ENCODE assay signal across 8 cellular contexts in genomic region chr17:9644910-9645751, GRCh38. TPM values are rescaled to one million over a fixed set of nuclear protein-coding genes. Genes with fewer than 3 reads are reported as not detected.
DNase-seq lines count a peak whose midpoint lies in the region; ATAC-seq and TF ChIP-seq lines count a peak whose summit lies in the region.

Gene USP43 (plus strand): TSS chr17:9645517. CDS start chr17:9645633, 116 bp downstream.

- peaks cover 0 to 20% (median 11%) of the 10 kb centered on the region in 4 donors for H3K4me1 Mint-ChIP-seq in CD4-positive, CD25-positive, alpha-beta regulatory T cell
- peaks cover 29% of the 10 kb centered on the region for H3K4me1 Mint-ChIP-seq in stimulated activated naive CD8-positive, alpha-beta T cell treated with anti-CD3 and anti-CD28 coated beads, Interleukin-15, amount 100 ng/mL, for 72 hours

- no peak within 1 kb of the TSS for H3K27ac ChIP-seq in CD4-positive, CD25-positive, alpha-beta regulatory T cell (ENCODE audit: insufficient read depth, low read length, poor library complexity, severe bottlenecking)
- H3K27ac ChIP-seq in Peyer's patch: peak within 1 kb of the TSS; percentile 36 to 99 (median 94)
- H3K27ac ChIP-seq in liver (ENCODE audit: low read depth in 1 of 2, low read length in 2 of 2): peak within 1 kb of the TSS; percentile 81 to 86

- no peak for TF ChIP-seq RAD21 in liver (IDR thresholded peaks at IDR 0.05)

- no peaks in the 10 kb centered on the region for H3K36me3 Mint-ChIP-seq in CD4-positive, CD25-positive, alpha-beta regulatory T cell

- TF ChIP-seq POLR2A in Peyer's patch (IDR thresholded peaks at IDR 0.05): peak; percentile 68 to 84

- H3K27me3 ChIP-seq in CD4-positive, CD25-positive, alpha-beta regulatory T cell (ENCODE audit: control insufficient read depth, insufficient read depth, low read length): peaks cover 14% of the 10 kb centered on the region
- H3K27me3 ChIP-seq in Peyer's patch (no peaks in the 10 kb centered on the region), liver (ENCODE audit: control insufficient read depth in 4 of 4, insufficient read depth in 4 of 4, low read length in 3 of 4) (no peaks in the 10 kb centered on the region)

- peak in 1 of 3 donors; percentile 10 for DNase-seq in CD4-positive, CD25-positive, alpha-beta regulatory T cell
- DNase-seq in Peyer's patch (peak in 2 of 3 donors; percentile 68 to 86), cardiac fibroblast (ENCODE audit: low read depth in 2 of 2) (peak in 1 of 2 donors; percentile 3), pons (ENCODE audit: low spot score) (no peak), SK-N-DZ (ENCODE audit: low spot score) (no peak)
- DNase-seq in stimulated activated naive CD8-positive, alpha-beta T cell treated with anti-CD3 and anti-CD28 coated beads, Interleukin-15, amount 100 ng/mL, for 72 hours: peak; percentile 41 to 52

- H3K9me3 ChIP-seq in CD4-positive, CD25-positive, alpha-beta regulatory T cell (ENCODE audit: control insufficient read depth in 2 of 2, low read length in 2 of 2): no peaks in the 10 kb centered on the region
- no peaks in the 10 kb centered on the region for H3K9me3 ChIP-seq in Peyer's patch
- H3K9me3 ChIP-seq in liver (ENCODE audit: control insufficient read depth in 4 of 4, low read length in 3 of 4): no peaks in the 10 kb centered on the region

- peaks cover 0 to 4% (median 0%) of the 10 kb centered on the region in 7 donors for H3K9me3 Mint-ChIP-seq in CD4-positive, CD25-positive, alpha-beta regulatory T cell
- no peaks in the 10 kb centered on the region for H3K9me3 Mint-ChIP-seq in stimulated activated naive CD8-positive, alpha-beta T cell treated with anti-CD3 and anti-CD28 coated beads, Interleukin-15, amount 100 ng/mL, for 72 hours

- WGBS in liver: under 1% methylated on average over 72 of the region's 72 CpGs

- TF ChIP-seq CTCF in Peyer's patch (IDR thresholded peaks at IDR 0.05): no peak
- no peak for TF ChIP-seq CTCF in cardiac fibroblast (IDR thresholded peaks at IDR 0.05; ENCODE audit: low read depth, low read length)
- TF ChIP-seq CTCF in liver (IDR thresholded peaks at IDR 0.05; ENCODE audit: low read depth, low read length, missing input control): no peak

- peak within 1 kb of the TSS; percentile 23 to 35 for H3K9ac ChIP-seq in liver (ENCODE audit: low read depth in 1 of 2, low read length in 2 of 2)

- H3K36me3 ChIP-seq in CD4-positive, CD25-positive, alpha-beta regulatory T cell (ENCODE audit: control insufficient read depth, insufficient read depth, low read length): no peaks in the 10 kb centered on the region
- no peaks in the 10 kb centered on the region for H3K36me3 ChIP-seq in Peyer's patch
- H3K36me3 ChIP-seq in liver (ENCODE audit: control insufficient read depth in 4 of 4, insufficient read depth in 3 of 4, low read depth in 1 of 4, low read length in 3 of 4): no peaks in the 10 kb centered on the region

- peaks cover 14% of the 10 kb centered on the region for H3K4me1 ChIP-seq in CD4-positive, CD25-positive, alpha-beta regulatory T cell (ENCODE audit: control insufficient read depth, insufficient read depth, low read length, poor library complexity, severe bottlenecking)
- H3K4me1 ChIP-seq in Peyer's patch: peaks cover 0 to 15% (median 0%) of the 10 kb centered on the region in 4 donors
- H3K4me1 ChIP-seq in liver (ENCODE audit: control insufficient read depth in 4 of 4, insufficient read depth in 4 of 4, low read length in 3 of 4): peaks cover 2 to 24% (median 12%) of the 10 kb centered on the region in 4 donors

- no peak within 1 kb of the TSS for H3K4me3 ChIP-seq in CD4-positive, CD25-positive, alpha-beta regulatory T cell (ENCODE audit: low read depth, low read length)
- H3K4me3 ChIP-seq in Peyer's patch: peak within 1 kb of the TSS; percentile 44 to 90 (median 60)
- peak within 1 kb of the TSS; percentile 4 to 35 for H3K4me3 ChIP-seq in cardiac fibroblast (replicated peaks in 1 of 2; ENCODE audit: low read depth in 2 of 2, low read length in 2 of 2)
- peak within 1 kb of the TSS; percentile 51 to 95 (median 87) for H3K4me3 ChIP-seq in liver (ENCODE audit: low read depth in 1 of 3, low read length in 3 of 3)

- peak within 1 kb of the TSS; percentile 43 to 85 (median 70) for H3K4me3 Mint-ChIP-seq in CD4-positive, CD25-positive, alpha-beta regulatory T cell
- H3K4me3 Mint-ChIP-seq in stimulated activated naive CD8-positive, alpha-beta T cell treated with anti-CD3 and anti-CD28 coated beads, Interleukin-15, amount 100 ng/mL, for 72 hours: peak within 1 kb of the TSS; percentile 83 to 89

- ATAC-seq in CD4-positive, CD25-positive, alpha-beta regulatory T cell (ENCODE audit: low read depth in 2 of 2): peak in 1 of 2 donors; percentile 31
- peak; percentile 44 for ATAC-seq in GM21423 (IDR thresholded peaks at IDR 0.05; ENCODE audit: unreplicated experiment)
- ATAC-seq in stimulated activated naive CD8-positive, alpha-beta T cell treated with anti-CD3 and anti-CD28 coated beads, Interleukin-15, amount 100 ng/mL, for 72 hours: peak; percentile 81

- H3K27ac Mint-ChIP-seq in CD4-positive, CD25-positive, alpha-beta regulatory T cell: peak within 1 kb of the TSS in 1 of 3 donors; percentile 14
- peak within 1 kb of the TSS; percentile 48 to 77 for H3K27ac Mint-ChIP-seq in stimulated activated naive CD8-positive, alpha-beta T cell treated with anti-CD3 and anti-CD28 coated beads, Interleukin-15, amount 100 ng/mL, for 72 hours

- H3K27me3 Mint-ChIP-seq in CD4-positive, CD25-positive, alpha-beta regulatory T cell: peaks cover 55% of the 10 kb centered on the region
- H3K27me3 Mint-ChIP-seq in stimulated activated naive CD8-positive, alpha-beta T cell treated with anti-CD3 and anti-CD28 coated beads, Interleukin-15, amount 100 ng/mL, for 72 hours: peaks cover 69% of the 10 kb centered on the region

TF ChIP-seq in liver, 16 proteins besides CTCF, POLR2A, EP300 and RAD21:
- TF ChIP-seq HNF4A (conservative IDR thresholded peaks at IDR 0.05): no peak
- TF ChIP-seq EGR1 (IDR thresholded peaks at IDR 0.05; ENCODE audit: low read depth in 2 of 2): peak in 1 of 2 donors; percentile 26

RNA-seq across cellular contexts. Expression of gene USP43, which starts in this region (rescaled TPM):
- not detected for total RNA-seq in CD4-positive, CD25-positive, alpha-beta regulatory T cell
- not detected for polyA plus RNA-seq in CD4-positive, CD25-positive, alpha-beta regulatory T cell
- total RNA-seq in Peyer's patch (10 to 100 TPM in 3 of 4 donors, 1 to 10 TPM in 1; 7.4 to 34.8 (median 21.5) TPM), liver (1 to 10 TPM in 1 of 2 donors, under 1 TPM in 1; 0.42 to 7.4 TPM)
- polyA plus RNA-seq in liver: 1 to 10 TPM in 1 of 2 donors, under 1 TPM in 1; 0.68 to 1.2 TPM
- polyA plus RNA-seq in SK-N-DZ (2014; cell fraction: cytosol; rRNA removed): not detected in 2 replicates
- polyA plus RNA-seq in SK-N-DZ (2014; cell fraction: nucleus; rRNA removed): 0.08 and 1.7 TPM in 2 replicates

Comparison
In these comparisons a context has a peak if more than half of its experiments do, and no peak if none do; other contexts are left out.
1. DNase-seq: peak in Peyer's patch (2 of 3) and stimulated activated naive CD8-positive, alpha-beta T cell treated with anti-CD3 and anti-CD28 coated beads, Interleukin-15, amount 100 ng/mL, for 72 hours (2 of 2); none in pons (single experiment) and SK-N-DZ (single experiment).